In the genomic region with DNA sequence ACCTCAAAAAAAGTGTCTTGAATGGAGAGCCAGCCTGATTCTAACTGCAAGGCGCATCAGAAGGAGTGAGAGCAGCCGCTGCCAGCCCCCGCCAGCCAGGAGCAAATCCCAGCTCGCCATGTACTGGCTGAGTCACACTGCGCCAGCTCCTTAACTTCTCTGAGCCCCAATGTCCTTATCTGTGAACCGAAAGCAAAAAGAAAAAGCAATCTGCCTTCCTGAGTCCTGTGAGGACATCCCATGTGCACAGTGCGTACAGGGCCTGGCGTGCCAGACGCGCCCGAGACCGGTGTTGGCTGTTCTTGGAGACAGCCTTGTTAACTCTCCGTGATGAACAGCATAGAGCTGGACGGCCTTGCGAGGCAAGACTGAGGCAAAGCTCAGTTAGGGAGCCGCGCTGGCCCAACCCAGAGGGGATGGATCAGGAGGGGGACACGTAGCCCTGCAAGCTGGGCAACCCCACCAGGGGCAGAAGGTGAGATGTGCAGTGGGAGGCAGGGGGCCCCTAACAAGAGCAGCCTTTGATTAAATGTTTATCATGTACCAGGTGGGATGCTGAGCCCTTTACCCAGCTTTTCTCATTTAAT, we compare ENCODE assay signal across 26 cellular contexts.
"Had no signal": no experiment of that assay in that cellular context is flagged by ENCODE, and none has a peak within 500 bp of the region (broad histone marks: within the 10 kb centered on the region; RNA-seq: fewer than 3 reads in every experiment).

No MANE protein-coding gene starts in this region.

- H3K36me3 Mint-ChIP-seq: activated naive CD8-positive, alpha-beta T cell treated with anti-CD3 and anti-CD28 coated beads, Interleukin-2, amount 10 ng/mL, durations not matched to agents 7 days and 5 days had no signal

- H3K27ac Mint-ChIP-seq: activated B cell treated with CpG ODN at 0.5 μM for 24 hours; activated CD4-positive, alpha-beta T cell treated with anti-CD3 and anti-CD28 coated beads, Interleukin-2, amount 10 ng/mL, durations not matched to agents 24 days and 14 days; activated naive CD8-positive, alpha-beta T cell treated with anti-CD3 and anti-CD28 coated beads, Interleukin-2, amount 10 ng/mL, durations not matched to agents 7 days and 5 days; activated T-helper 2 cell treated with anti-CD3 and anti-CD28 coated beads, Interferon-gamma antibody, Interleukin-2, Interleukin-4, amounts not matched to agents 10 μg/mL and 5 μg/mL and 100 μg/mL, durations not matched to agents 14 hours and 24 hours and 36 hours; T-helper 1 cell treated with Interleukin-12 subunit alpha and Interleukin-12 subunit beta and Interleukin-4 antibody, amounts not matched to agents 30 μg/mL and 1 μg/mL, for 36 hours had no signal

- H3K9me3 Mint-ChIP-seq: activated B cell treated with CpG ODN at 0.5 μM for 24 hours; activated CD4-positive, alpha-beta T cell treated with anti-CD3 and anti-CD28 coated beads, Interleukin-2, amount 10 ng/mL, durations not matched to agents 24 days and 14 days; activated naive CD8-positive, alpha-beta T cell treated with anti-CD3 and anti-CD28 coated beads, Interleukin-2, amount 10 ng/mL, durations not matched to agents 7 days and 5 days; activated T-helper 2 cell treated with anti-CD3 and anti-CD28 coated beads, Interferon-gamma antibody, Interleukin-2, Interleukin-4, amounts not matched to agents 10 μg/mL and 5 μg/mL and 100 μg/mL, durations not matched to agents 14 hours and 24 hours and 36 hours; T-helper 1 cell treated with Interleukin-12 subunit alpha and Interleukin-12 subunit beta and Interleukin-4 antibody, amounts not matched to agents 30 μg/mL and 1 μg/mL, for 36 hours had no signal

- H3K4me3 Mint-ChIP-seq: activated B cell treated with CpG ODN at 0.5 μM for 24 hours; activated CD4-positive, alpha-beta T cell treated with anti-CD3 and anti-CD28 coated beads, Interleukin-2, amount 10 ng/mL, durations not matched to agents 24 days and 14 days; activated naive CD8-positive, alpha-beta T cell treated with anti-CD3 and anti-CD28 coated beads, Interleukin-2, amount 10 ng/mL, durations not matched to agents 7 days and 5 days; T-helper 1 cell treated with Interleukin-12 subunit alpha and Interleukin-12 subunit beta and Interleukin-4 antibody, amounts not matched to agents 30 μg/mL and 1 μg/mL, for 36 hours had no signal

- DNase-seq: activated B cell treated with CpG ODN at 0.5 μM for 24 hours; activated CD4-positive, alpha-beta T cell treated with anti-CD3 and anti-CD28 coated beads for 1 hour; activated CD4-positive, alpha-beta T cell treated with anti-CD3 and anti-CD28 coated beads, Interleukin-2, amount 10 ng/mL, durations not matched to agents 24 days and 14 days; activated CD4-positive, alpha-beta T cell treated with anti-CD3 and anti-CD28 coated beads, Interleukin-2, amount 50 U/mL, for 48 hours; activated naive CD4-positive, alpha-beta T cell treated with anti-CD3 and anti-CD28 coated beads, Interleukin-2, amount 50 U/mL, for 16 hours; activated naive CD8-positive, alpha-beta T cell treated with anti-CD3 and anti-CD28 coated beads, Interleukin-2, amount 10 ng/mL, durations not matched to agents 7 days and 5 days; activated T-cell treated with anti-CD3 and anti-CD28 coated beads for 4 hours; activated T-cell treated with anti-CD3 and anti-CD28 coated beads, Interleukin-2, amount 50 U/mL, for 48 hours; adrenal gland; central memory CD4-positive, alpha-beta T cell; Karpas-422; MM.1S; NCI-H1105; NCI-H1436; NCI-H1694 treated with DMSO at 0.1 percent for 48 hours; NCI-H345; NCI-H510A; NCI-H526 treated with DMSO at 0.1 percent for 48 hours; NCI-H82; RPMI8226; SHP77; SW 1271; T-helper 9 cell had no signal

- ATAC-seq: SK-N-SH treated with all-trans-retinoic acid at 6 μM for 48 hours had no signal

- H3K27me3 Mint-ChIP-seq: activated B cell treated with CpG ODN at 0.5 μM for 24 hours; activated CD4-positive, alpha-beta T cell treated with anti-CD3 and anti-CD28 coated beads, Interleukin-2, amount 10 ng/mL, durations not matched to agents 24 days and 14 days; activated naive CD8-positive, alpha-beta T cell treated with anti-CD3 and anti-CD28 coated beads, Interleukin-2, amount 10 ng/mL, durations not matched to agents 7 days and 5 days had no signal

- H3K4me1 Mint-ChIP-seq: activated B cell treated with CpG ODN at 0.5 μM for 24 hours; activated CD4-positive, alpha-beta T cell treated with anti-CD3 and anti-CD28 coated beads, Interleukin-2, amount 10 ng/mL, durations not matched to agents 24 days and 14 days; activated naive CD8-positive, alpha-beta T cell treated with anti-CD3 and anti-CD28 coated beads, Interleukin-2, amount 10 ng/mL, durations not matched to agents 7 days and 5 days had no signal
